ENCODE assay signal across 1 cellular context in the genomic region with DNA sequence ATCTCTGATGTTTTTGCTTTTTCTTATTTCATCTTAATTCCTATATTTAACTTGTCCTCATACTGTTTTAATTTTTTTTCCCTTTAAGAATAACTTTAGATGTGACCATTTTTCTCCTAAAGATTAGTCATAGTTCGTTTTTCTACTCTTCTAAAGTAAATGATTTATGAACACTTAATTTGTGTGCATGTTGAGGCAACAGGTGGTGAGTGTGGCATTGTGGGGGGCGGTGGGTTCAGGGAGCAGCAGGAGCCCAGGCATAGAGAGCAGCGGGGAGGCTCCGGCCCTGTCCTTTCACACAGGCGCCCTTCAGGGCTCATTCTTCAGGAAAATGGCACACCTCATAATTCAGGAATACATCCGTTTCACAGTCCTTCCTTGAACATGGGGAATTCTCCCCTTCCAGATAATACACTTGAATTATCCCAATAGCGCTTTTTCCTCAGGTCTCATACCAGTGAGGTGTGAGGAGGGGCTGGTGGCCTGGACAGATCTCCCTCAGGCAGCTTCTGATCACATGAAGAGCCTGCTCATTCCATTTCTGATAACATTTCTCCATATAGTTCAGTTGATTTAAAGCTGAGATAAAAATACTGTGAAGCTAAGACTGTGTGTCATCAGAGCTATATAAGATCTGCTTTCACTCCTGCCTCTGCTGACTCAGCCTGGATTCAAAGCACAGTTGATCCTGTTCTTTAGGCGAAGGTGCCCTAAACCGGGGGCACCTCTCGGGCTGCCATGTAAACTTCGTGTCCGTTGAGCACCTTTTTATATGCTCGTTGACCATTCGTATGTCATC.
TF ChIP-seq lines count a peak whose summit lies in the region.

No MANE protein-coding gene starts in this region.

TF ChIP-seq in HepG2, 621 proteins besides CTCF, POLR2A, EP300 and RAD21:
- TF ChIP-seq ZNF138 (CRISPR knock-in tag; IDR thresholded peaks at IDR 0.05; ENCODE audit: low read depth): no peak
- no peak for TF ChIP-seq FOSL2 (CRISPR knock-in tag; IDR thresholded peaks at IDR 0.05)
- TF ChIP-seq NFRKB (IDR thresholded peaks at IDR 0.05): no peak
- TF ChIP-seq TAF15 (IDR thresholded peaks at IDR 0.05; ENCODE audit: low read depth, low read length, poor library complexity, severe bottlenecking): no peak
- TF ChIP-seq GATAD2A (CRISPR knock-in tag; IDR thresholded peaks at IDR 0.05): no peak
- no peak for TF ChIP-seq ZNF264 (CRISPR knock-in tag; IDR thresholded peaks at IDR 0.05)
- TF ChIP-seq NFIC (IDR thresholded peaks at IDR 0.05; ENCODE audit: low read length): no peak
- TF ChIP-seq, protein P1, sequence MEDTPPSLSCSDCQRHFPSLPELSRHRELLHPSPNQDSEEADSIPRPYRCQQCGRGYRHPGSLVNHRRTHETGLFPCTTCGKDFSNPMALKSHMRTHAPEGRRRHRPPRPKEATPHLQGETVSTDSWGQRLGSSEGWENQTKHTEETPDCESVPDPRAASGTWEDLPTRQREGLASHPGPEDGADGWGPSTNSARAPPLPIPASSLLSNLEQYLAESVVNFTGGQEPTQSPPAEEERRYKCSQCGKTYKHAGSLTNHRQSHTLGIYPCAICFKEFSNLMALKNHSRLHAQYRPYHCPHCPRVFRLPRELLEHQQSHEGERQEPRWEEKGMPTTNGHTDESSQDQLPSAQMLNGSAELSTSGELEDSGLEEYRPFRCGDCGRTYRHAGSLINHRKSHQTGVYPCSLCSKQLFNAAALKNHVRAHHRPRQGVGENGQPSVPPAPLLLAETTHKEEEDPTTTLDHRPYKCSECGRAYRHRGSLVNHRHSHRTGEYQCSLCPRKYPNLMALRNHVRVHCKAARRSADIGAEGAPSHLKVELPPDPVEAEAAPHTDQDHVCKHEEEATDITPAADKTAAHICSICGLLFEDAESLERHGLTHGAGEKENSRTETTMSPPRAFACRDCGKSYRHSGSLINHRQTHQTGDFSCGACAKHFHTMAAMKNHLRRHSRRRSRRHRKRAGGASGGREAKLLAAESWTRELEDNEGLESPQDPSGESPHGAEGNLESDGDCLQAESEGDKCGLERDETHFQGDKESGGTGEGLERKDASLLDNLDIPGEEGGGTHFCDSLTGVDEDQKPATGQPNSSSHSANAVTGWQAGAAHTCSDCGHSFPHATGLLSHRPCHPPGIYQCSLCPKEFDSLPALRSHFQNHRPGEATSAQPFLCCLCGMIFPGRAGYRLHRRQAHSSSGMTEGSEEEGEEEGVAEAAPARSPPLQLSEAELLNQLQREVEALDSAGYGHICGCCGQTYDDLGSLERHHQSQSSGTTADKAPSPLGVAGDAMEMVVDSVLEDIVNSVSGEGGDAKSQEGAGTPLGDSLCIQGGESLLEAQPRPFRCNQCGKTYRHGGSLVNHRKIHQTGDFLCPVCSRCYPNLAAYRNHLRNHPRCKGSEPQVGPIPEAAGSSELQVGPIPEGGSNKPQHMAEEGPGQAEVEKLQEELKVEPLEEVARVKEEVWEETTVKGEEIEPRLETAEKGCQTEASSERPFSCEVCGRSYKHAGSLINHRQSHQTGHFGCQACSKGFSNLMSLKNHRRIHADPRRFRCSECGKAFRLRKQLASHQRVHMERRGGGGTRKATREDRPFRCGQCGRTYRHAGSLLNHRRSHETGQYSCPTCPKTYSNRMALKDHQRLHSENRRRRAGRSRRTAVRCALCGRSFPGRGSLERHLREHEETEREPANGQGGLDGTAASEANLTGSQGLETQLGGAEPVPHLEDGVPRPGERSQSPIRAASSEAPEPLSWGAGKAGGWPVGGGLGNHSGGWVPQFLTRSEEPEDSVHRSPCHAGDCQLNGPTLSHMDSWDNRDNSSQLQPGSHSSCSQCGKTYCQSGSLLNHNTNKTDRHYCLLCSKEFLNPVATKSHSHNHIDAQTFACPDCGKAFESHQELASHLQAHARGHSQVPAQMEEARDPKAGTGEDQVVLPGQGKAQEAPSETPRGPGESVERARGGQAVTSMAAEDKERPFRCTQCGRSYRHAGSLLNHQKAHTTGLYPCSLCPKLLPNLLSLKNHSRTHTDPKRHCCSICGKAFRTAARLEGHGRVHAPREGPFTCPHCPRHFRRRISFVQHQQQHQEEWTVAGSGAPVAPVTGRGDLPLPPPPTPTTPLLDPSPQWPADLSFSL (CRISPR knock-in tag; IDR thresholded peaks at IDR 0.05): no peak
- no peak for TF ChIP-seq HMGA1 (CRISPR knock-in tag; conservative IDR thresholded peaks at IDR 0.05)
- TF ChIP-seq, protein P2, sequence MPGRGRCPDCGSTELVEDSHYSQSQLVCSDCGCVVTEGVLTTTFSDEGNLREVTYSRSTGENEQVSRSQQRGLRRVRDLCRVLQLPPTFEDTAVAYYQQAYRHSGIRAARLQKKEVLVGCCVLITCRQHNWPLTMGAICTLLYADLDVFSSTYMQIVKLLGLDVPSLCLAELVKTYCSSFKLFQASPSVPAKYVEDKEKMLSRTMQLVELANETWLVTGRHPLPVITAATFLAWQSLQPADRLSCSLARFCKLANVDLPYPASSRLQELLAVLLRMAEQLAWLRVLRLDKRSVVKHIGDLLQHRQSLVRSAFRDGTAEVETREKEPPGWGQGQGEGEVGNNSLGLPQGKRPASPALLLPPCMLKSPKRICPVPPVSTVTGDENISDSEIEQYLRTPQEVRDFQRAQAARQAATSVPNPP (CRISPR knock-in tag; IDR thresholded peaks at IDR 0.05): no peak
- TF ChIP-seq, protein P3, sequence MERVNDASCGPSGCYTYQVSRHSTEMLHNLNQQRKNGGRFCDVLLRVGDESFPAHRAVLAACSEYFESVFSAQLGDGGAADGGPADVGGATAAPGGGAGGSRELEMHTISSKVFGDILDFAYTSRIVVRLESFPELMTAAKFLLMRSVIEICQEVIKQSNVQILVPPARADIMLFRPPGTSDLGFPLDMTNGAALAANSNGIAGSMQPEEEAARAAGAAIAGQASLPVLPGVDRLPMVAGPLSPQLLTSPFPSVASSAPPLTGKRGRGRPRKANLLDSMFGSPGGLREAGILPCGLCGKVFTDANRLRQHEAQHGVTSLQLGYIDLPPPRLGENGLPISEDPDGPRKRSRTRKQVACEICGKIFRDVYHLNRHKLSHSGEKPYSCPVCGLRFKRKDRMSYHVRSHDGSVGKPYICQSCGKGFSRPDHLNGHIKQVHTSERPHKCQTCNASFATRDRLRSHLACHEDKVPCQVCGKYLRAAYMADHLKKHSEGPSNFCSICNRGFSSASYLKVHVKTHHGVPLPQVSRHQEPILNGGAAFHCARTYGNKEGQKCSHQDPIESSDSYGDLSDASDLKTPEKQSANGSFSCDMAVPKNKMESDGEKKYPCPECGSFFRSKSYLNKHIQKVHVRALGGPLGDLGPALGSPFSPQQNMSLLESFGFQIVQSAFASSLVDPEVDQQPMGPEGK (CRISPR knock-in tag; IDR thresholded peaks at IDR 0.05): no peak
- no peak for TF ChIP-seq SIX4 (CRISPR knock-in tag; IDR thresholded peaks at IDR 0.05)
- TF ChIP-seq, protein P4, sequence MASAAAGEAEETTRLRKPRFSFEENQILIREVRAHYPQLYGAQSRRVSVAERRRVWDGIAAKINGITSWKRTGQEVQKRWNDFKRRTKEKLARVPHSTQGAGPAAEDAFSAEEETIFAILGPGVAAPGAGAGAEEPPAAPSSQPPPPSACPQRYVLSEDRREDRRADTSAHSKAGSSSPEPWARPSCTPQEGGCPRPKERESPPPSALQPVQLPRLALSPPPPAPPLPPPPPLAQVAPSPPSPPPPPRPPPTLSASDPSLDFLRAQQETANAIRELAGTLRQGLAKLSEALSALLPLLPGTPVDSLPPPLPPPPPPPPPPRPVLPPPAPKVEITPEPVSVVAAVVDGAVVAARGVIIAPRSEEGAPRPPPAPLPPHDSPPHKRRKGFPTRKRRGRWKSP (CRISPR knock-in tag; IDR thresholded peaks at IDR 0.05): no peak
- no peak for TF ChIP-seq ZNF75D (CRISPR knock-in tag; IDR thresholded peaks at IDR 0.05; ENCODE audit: borderline replicate concordance)
- TF ChIP-seq ZBTB38 (CRISPR knock-in tag; IDR thresholded peaks at IDR 0.05): no peak
- no peak for TF ChIP-seq TCF12 (IDR thresholded peaks at IDR 0.05)
- no peak for TF ChIP-seq TCF12 (CRISPR knock-in tag; IDR thresholded peaks at IDR 0.05)
